In the genomic region with DNA sequence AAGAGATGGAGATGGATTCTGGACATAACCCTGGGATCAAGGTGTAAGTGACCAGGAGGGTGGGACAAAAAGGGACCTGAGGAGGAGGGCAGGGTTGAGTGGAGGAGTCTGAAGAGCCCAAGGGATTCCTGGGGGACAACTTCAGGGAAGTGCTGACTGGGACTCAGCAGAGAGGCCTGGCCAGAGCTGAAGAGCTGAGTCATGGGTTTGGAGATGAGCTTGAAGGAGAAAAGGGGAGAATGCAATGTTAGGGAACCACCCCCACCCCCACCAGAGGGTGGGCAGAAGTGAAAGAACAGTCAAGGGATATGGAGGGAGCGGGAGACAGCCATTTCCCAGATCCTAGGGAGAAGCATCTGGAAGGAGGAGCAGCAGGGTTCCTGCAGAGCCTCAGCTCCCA, we compare ENCODE assay signal across 1 cellular context.
TF ChIP-seq lines count a peak whose summit lies in the region.

No MANE protein-coding gene starts in this region.

TF ChIP-seq in GM23338, 12 proteins besides CTCF, POLR2A, EP300 and RAD21 (continued from another document):
- no peak for TF ChIP-seq ZNF462 (CRISPR knock-in tag; IDR thresholded peaks at IDR 0.05)
